18 cellular contexts compared by ENCODE assay signal in genomic region chr1:93352376-93352775, GRCh38. TPM values are rescaled to one million over a fixed set of nuclear protein-coding genes. Genes with fewer than 3 reads are reported as not detected.
DNase-seq lines count a peak whose midpoint lies in the region; ATAC-seq lines count a peak whose summit lies in the region.
"Had no signal": no experiment of that assay in that cellular context is flagged by ENCODE, and none has a peak within 500 bp of the region (broad histone marks: within the 10 kb centered on the region; RNA-seq: fewer than 3 reads in every experiment).

No MANE protein-coding gene starts in this region.

- POLR2A ChIA-PET in CD8-positive, alpha-beta memory T cell (lab: Charles Lee): no interaction called here
- POLR2A ChIA-PET in naive thymus-derived CD4-positive, alpha-beta T cell (lab: Charles Lee): no interaction called here

- no peaks in the 10 kb centered on the region for H3K27me3 Mint-ChIP-seq in T-helper 2 cell treated with Interferon-gamma antibody and Interleukin-4, amounts not matched to agents 5 μg/mL and 100 μg/mL, for 36 hours (ENCODE audit: low read depth)
- no peaks in the 10 kb centered on the region for H3K27me3 Mint-ChIP-seq in CD8-positive, alpha-beta memory T cell
- no peaks in the 10 kb centered on the region for H3K27me3 Mint-ChIP-seq in activated naive CD8-positive, alpha-beta T cell treated with anti-CD3 and anti-CD28 coated beads for 36 hours
- no peaks in the 10 kb centered on the region for H3K27me3 Mint-ChIP-seq in naive thymus-derived CD4-positive, alpha-beta T cell

- H3K36me3 ChIP-seq in CD8-positive, alpha-beta memory T cell (ENCODE audit: insufficient read depth, low read length): peaks cover 19% of the 10 kb centered on the region
- H3K36me3 ChIP-seq in naive thymus-derived CD4-positive, alpha-beta T cell (ENCODE audit: control insufficient read depth in 2 of 3, insufficient read depth in 3 of 3, low read length in 3 of 3): peaks cover 3 to 16% (median 7%) of the 10 kb centered on the region in 3 experiments

- no peaks in the 10 kb centered on the region for H3K27me3 ChIP-seq in CD8-positive, alpha-beta memory T cell (ENCODE audit: insufficient read depth, low read length, poor library complexity, severe bottlenecking)
- no peaks in the 10 kb centered on the region for H3K27me3 ChIP-seq in naive thymus-derived CD4-positive, alpha-beta T cell (ENCODE audit: control insufficient read depth in 2 of 2, insufficient read depth in 2 of 2, low read length in 2 of 2)

- H3K27ac Mint-ChIP-seq in T-helper 2 cell treated with Interferon-gamma antibody and Interleukin-4, amounts not matched to agents 5 μg/mL and 100 μg/mL, for 36 hours: peak overlapping the region; percentile 53
- H3K27ac Mint-ChIP-seq in CD8-positive, alpha-beta memory T cell: peak overlapping the region in 7 of 8 donors; percentile 13 to 85 (median 59)
- peak overlapping the region; percentile 38 for H3K27ac Mint-ChIP-seq in activated naive CD8-positive, alpha-beta T cell treated with anti-CD3 and anti-CD28 coated beads for 36 hours
- H3K27ac Mint-ChIP-seq in naive thymus-derived CD4-positive, alpha-beta T cell: peak overlapping the region in 7 of 9 donors; percentile 21 to 59 (median 41)

- H3K4me1 ChIP-seq in CD8-positive, alpha-beta memory T cell (ENCODE audit: insufficient read depth, low read length): peaks cover 38% of the 10 kb centered on the region
- H3K4me1 ChIP-seq in naive thymus-derived CD4-positive, alpha-beta T cell (ENCODE audit: control insufficient read depth in 2 of 2, insufficient read depth in 2 of 2, low read length in 2 of 2): peaks cover 26 to 31% of the 10 kb centered on the region in 2 donors

- peak overlapping the region; percentile 57 for H3K4me3 Mint-ChIP-seq in T-helper 2 cell treated with Interferon-gamma antibody and Interleukin-4, amounts not matched to agents 5 μg/mL and 100 μg/mL, for 36 hours
- peak overlapping the region in 6 of 7 donors; percentile 24 to 83 (median 63) for H3K4me3 Mint-ChIP-seq in CD8-positive, alpha-beta memory T cell
- H3K4me3 Mint-ChIP-seq in activated naive CD8-positive, alpha-beta T cell treated with anti-CD3 and anti-CD28 coated beads for 36 hours: no peak overlapping the region
- H3K4me3 Mint-ChIP-seq in naive thymus-derived CD4-positive, alpha-beta T cell: peak overlapping the region; percentile 7 to 77 (median 40)

- no peaks in the 10 kb centered on the region for H3K9me3 Mint-ChIP-seq in T-helper 2 cell treated with Interferon-gamma antibody and Interleukin-4, amounts not matched to agents 5 μg/mL and 100 μg/mL, for 36 hours
- H3K9me3 Mint-ChIP-seq in CD8-positive, alpha-beta memory T cell: no peaks in the 10 kb centered on the region
- no peaks in the 10 kb centered on the region for H3K9me3 Mint-ChIP-seq in activated naive CD8-positive, alpha-beta T cell treated with anti-CD3 and anti-CD28 coated beads for 36 hours
- no peaks in the 10 kb centered on the region for H3K9me3 Mint-ChIP-seq in naive thymus-derived CD4-positive, alpha-beta T cell

- intact Hi-C loops in naive thymus-derived CD4-positive, alpha-beta T cell (cut with micrococcal nuclease): no loop called here

- H3K4me1 Mint-ChIP-seq in T-helper 2 cell treated with Interferon-gamma antibody and Interleukin-4, amounts not matched to agents 5 μg/mL and 100 μg/mL, for 36 hours (ENCODE audit: low read depth): peaks cover 43% of the 10 kb centered on the region
- peaks cover 65 to 83% (median 82%) of the 10 kb centered on the region in 3 donors for H3K4me1 Mint-ChIP-seq in CD8-positive, alpha-beta memory T cell
- H3K4me1 Mint-ChIP-seq in activated naive CD8-positive, alpha-beta T cell treated with anti-CD3 and anti-CD28 coated beads for 36 hours: peaks cover 48% of the 10 kb centered on the region
- peaks cover 31 to 79% (median 71%) of the 10 kb centered on the region in 7 donors for H3K4me1 Mint-ChIP-seq in naive thymus-derived CD4-positive, alpha-beta T cell

- peaks cover 56% of the 10 kb centered on the region for H3K36me3 Mint-ChIP-seq in T-helper 2 cell treated with Interferon-gamma antibody and Interleukin-4, amounts not matched to agents 5 μg/mL and 100 μg/mL, for 36 hours (ENCODE audit: low read depth)
- peaks cover 8 to 57% (median 17%) of the 10 kb centered on the region in 3 donors for H3K36me3 Mint-ChIP-seq in CD8-positive, alpha-beta memory T cell
- peaks cover 33% of the 10 kb centered on the region for H3K36me3 Mint-ChIP-seq in activated naive CD8-positive, alpha-beta T cell treated with anti-CD3 and anti-CD28 coated beads for 36 hours
- H3K36me3 Mint-ChIP-seq in naive thymus-derived CD4-positive, alpha-beta T cell: peaks cover 0 to 33% (median 20%) of the 10 kb centered on the region in 5 donors

- no peaks in the 10 kb centered on the region for H3K9me3 ChIP-seq in CD8-positive, alpha-beta memory T cell (ENCODE audit: low read length)
- no peaks in the 10 kb centered on the region for H3K9me3 ChIP-seq in naive thymus-derived CD4-positive, alpha-beta T cell (ENCODE audit: control insufficient read depth in 2 of 3, low read length in 3 of 3)
- H3K9me3 ChIP-seq: A549 had no signal

- no peak overlapping the region for H3K27ac ChIP-seq in CD8-positive, alpha-beta memory T cell (ENCODE audit: low read depth, low read length)
- no peak overlapping the region for H3K27ac ChIP-seq in naive thymus-derived CD4-positive, alpha-beta T cell (ENCODE audit: low read depth, low read length)
- H3K27ac ChIP-seq: A549 had no signal

- H3K4me3 ChIP-seq in CD8-positive, alpha-beta memory T cell (ENCODE audit: low read length): no peak overlapping the region
- no peak overlapping the region for H3K4me3 ChIP-seq in naive thymus-derived CD4-positive, alpha-beta T cell (ENCODE audit: low read length)
- H3K4me3 ChIP-seq: A549 had no signal

- DNase-seq in T-helper 2 cell treated with Interferon-gamma antibody and Interleukin-4, amounts not matched to agents 5 μg/mL and 100 μg/mL, for 36 hours (ENCODE audit: low spot score): no peak
- DNase-seq in T-helper 2 cell (no peak), globus pallidus (ENCODE audit: low spot score) (no peak)
- no peak for DNase-seq in CD8-positive, alpha-beta memory T cell
- no peak for DNase-seq in activated naive CD8-positive, alpha-beta T cell treated with anti-CD3 and anti-CD28 coated beads for 36 hours
- DNase-seq in naive thymus-derived CD4-positive, alpha-beta T cell: no peak
- DNase-seq in stimulated activated CD4-positive, alpha-beta T cell treated with anti-CD3 and anti-CD28 coated beads, Interleukin-12 subunit alpha, Interleukin-12 subunit beta, amount 100 ng/mL, for 4 hours: no peak
- DNase-seq: activated CD4-positive, alpha-beta T cell treated with anti-CD3 and anti-CD28 coated beads for 1 hour; activated effector memory CD4-positive, alpha-beta T cell treated with anti-CD3 and anti-CD28 coated beads, Interleukin-2, amount 50 U/mL, for 16 hours; COR-L47; GDM1; hippocampal formation; NCI-H1092 treated with DMSO at 0.1 percent for 48 hours; NCI-H82; occipital lobe; trophoblast cell had no signal

- ATAC-seq in naive thymus-derived CD4-positive, alpha-beta T cell: no peak
- ATAC-seq in GM19023 (IDR thresholded peaks at IDR 0.05; ENCODE audit: unreplicated experiment): no peak
- ATAC-seq: A549 had no signal

- CTCF ChIA-PET in CD8-positive, alpha-beta memory T cell (lab: Charles Lee): interaction anchor here (1.2 kb wide), 1 partner anchor 359 kb away, joined by 3 read pairs; no protein-coding TSS in a partner anchor
- CTCF ChIA-PET in naive thymus-derived CD4-positive, alpha-beta T cell (lab: Charles Lee): interaction anchor here (1.3 kb wide), 1 partner anchor 48 kb away, joined by 4 read pairs; no protein-coding TSS in a partner anchor

RNA-seq across cellular contexts. Expression of gene DR1, which starts 6.7 kb away (rescaled TPM):
- 100 to 1,000 TPM; 108 to 114 TPM for total RNA-seq in CD8-positive, alpha-beta memory T cell
- polyA plus RNA-seq in CD8-positive, alpha-beta memory T cell: 75.3 TPM
- 10 to 100 TPM; 86.6 to 92.0 TPM for total RNA-seq in activated naive CD8-positive, alpha-beta T cell treated with anti-CD3 and anti-CD28 coated beads for 36 hours
- 100 to 1,000 TPM in 1 of 5 experiments, 10 to 100 TPM in 4; 46.2 to 104 (median 62.7) TPM for total RNA-seq in naive thymus-derived CD4-positive, alpha-beta T cell
- polyA plus RNA-seq in naive thymus-derived CD4-positive, alpha-beta T cell: 10 to 100 TPM; 57.9 to 84.3 TPM
